In the genomic region with DNA sequence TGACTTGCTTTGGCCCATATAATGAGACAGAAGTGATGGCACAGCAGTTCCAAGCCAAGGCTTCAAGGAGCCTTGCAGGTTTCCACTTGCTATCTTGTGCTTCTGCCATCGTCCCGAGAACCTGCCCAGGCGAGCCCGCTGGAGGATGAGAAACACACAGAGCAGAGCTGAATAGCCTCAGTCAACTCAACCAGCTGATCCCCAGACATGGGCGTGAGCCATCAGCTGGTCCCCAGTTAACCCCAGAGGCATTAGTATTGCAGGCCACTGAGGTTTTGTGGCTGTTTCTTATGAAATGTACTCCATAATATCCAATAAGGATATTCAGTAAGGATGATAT, we compare ENCODE assay signal across 19 cellular contexts.
"Had no signal": no experiment of that assay in that cellular context is flagged by ENCODE, and none has a peak within 500 bp of the region (broad histone marks: within the 10 kb centered on the region; RNA-seq: fewer than 3 reads in every experiment).

No MANE protein-coding gene starts in this region.

- H3K36me3 ChIP-seq: colonic mucosa, esophagus muscularis mucosa, ovary, sigmoid colon, thoracic aorta had no signal

- DNase-seq: activated CD4-positive, alpha-beta T cell treated with anti-CD3 and anti-CD28 coated beads for 48 hours; activated CD4-positive, CD25-positive, alpha-beta regulatory T cell; activated CD8-positive, alpha-beta T cell treated with anti-CD3 and anti-CD28 coated beads for 36 hours; activated naive CD4-positive, alpha-beta T cell treated with Interleukin-2 at 50 U/mL for 16 hours; activated naive CD8-positive, alpha-beta T cell treated with anti-CD3 and anti-CD28 coated beads, Interleukin-2, amount 10 ng/mL, durations not matched to agents 7 days and 5 days; activated T-cell treated with anti-CD3 and anti-CD28 coated beads, Interleukin-2, amount 50 U/mL, for 1 hour; amygdala; body of pancreas; caudate nucleus; colonic mucosa; naive thymus-derived CD8-positive, alpha-beta T cell; ovary; sigmoid colon; stimulated activated CD4-positive, alpha-beta T cell treated with anti-CD3 and anti-CD28 coated beads, Interleukin-4, amount 100 ng/mL, for 24 hours; T-cell; T-helper 9 cell had no signal

- H3K27ac ChIP-seq: body of pancreas, colonic mucosa, esophagus muscularis mucosa, ovary, sigmoid colon, thoracic aorta had no signal

- ATAC-seq: activated CD8-positive, alpha-beta T cell treated with anti-CD3 and anti-CD28 coated beads for 36 hours; body of pancreas; naive thymus-derived CD8-positive, alpha-beta T cell; stimulated activated effector memory CD8-positive, alpha-beta T cell treated with anti-CD3 and anti-CD28 coated beads, Interleukin-12 subunit alpha, Interleukin-12 subunit beta, amount 100 ng/mL, for 72 hours; T-cell had no signal

- H3K4me3 ChIP-seq: body of pancreas, colonic mucosa, esophagus muscularis mucosa, ovary, sigmoid colon, thoracic aorta had no signal

- H3K4me1 ChIP-seq: body of pancreas, colonic mucosa had no signal

- H3K9me3 ChIP-seq: body of pancreas, colonic mucosa, esophagus muscularis mucosa, ovary, sigmoid colon, thoracic aorta had no signal

- H3K27me3 ChIP-seq: body of pancreas, colonic mucosa, esophagus muscularis mucosa, ovary, sigmoid colon had no signal
